8 cellular contexts compared by ENCODE assay signal in the genomic region with DNA sequence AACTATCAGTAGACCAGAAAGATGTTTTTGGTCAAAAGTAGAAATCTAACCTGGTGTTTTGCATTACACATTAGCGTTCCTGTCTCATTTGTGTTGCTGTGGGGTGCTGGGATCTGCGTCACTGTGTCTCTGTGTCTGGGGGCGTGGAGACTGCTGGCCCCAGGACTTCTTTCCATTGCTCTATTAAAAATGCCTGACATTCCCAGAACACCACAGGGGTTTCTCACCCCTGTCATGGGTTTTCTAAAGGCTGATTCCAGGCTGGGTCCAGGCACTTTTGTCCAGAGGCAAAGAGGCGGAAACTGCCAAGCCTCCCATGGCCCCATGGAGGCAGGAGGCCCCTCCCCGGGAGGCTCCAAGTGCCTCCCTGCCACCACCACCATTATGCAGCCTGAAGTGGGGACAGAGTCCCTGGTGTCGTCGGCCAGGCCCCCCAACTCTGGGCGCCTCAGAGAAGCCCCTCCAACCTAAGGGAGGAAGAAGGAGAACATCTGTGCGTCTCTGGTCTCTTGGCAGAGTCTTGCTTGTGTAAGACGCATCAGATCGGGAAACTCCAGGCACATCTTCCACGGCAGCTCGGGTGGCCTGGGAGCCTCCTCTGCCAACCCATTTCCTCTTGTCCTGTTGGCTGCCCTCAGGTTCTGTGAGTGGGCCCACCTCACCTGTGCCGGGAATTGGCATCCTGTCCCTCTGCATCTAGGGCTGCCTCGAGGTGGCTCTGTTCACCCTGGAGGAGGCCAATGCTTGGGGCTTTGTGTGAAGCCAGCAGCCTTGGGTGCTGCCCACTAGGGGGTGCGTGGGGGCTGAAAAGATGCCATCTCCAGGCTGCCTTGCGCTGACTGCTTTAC. TPM values are rescaled to one million over a fixed set of nuclear protein-coding genes. Genes with fewer than 3 reads are reported as not detected.
DNase-seq lines count a peak whose midpoint lies in the region; ATAC-seq and TF ChIP-seq lines count a peak whose summit lies in the region.

No MANE protein-coding gene starts in this region.

- TF ChIP-seq CTCF in AG04450 (IDR thresholded peaks at IDR 0.05; ENCODE audit: low read depth, low read length) (peak; percentile 72), GM12864 (IDR thresholded peaks at IDR 0.05; ENCODE audit: low read depth, low read length, missing control alignments) (peak; percentile 73), chondrocyte (IDR thresholded peaks at IDR 0.05) (peak; percentile 65), osteocyte (IDR thresholded peaks at IDR 0.05) (peak; percentile 32)

- H3K36me3 Mint-ChIP-seq in chondrocyte (ENCODE audit: low read depth) (no peaks in the 10 kb centered on the region), osteocyte (ENCODE audit: unreplicated experiment) (peaks cover 2% of the 10 kb centered on the region)

- H3K27me3 ChIP-seq in AG04450 (ENCODE audit: control insufficient read depth, insufficient read depth, low read length): peaks cover 43% of the 10 kb centered on the region

- no peak overlapping the region for H3K4me3 ChIP-seq in AG04450 (ENCODE audit: low read depth, low read length)
- no peak overlapping the region for H3K4me3 ChIP-seq in GM12864 (ENCODE audit: low read depth, low read length)

- no peaks in the 10 kb centered on the region; the same call in 1 of the 2 replicates for H3K9me3 ChIP-seq in AG04450 (ENCODE audit: control insufficient read depth, insufficient read depth, low read length)

- ATAC-seq in HG03342 (IDR thresholded peaks at IDR 0.05; ENCODE audit: unreplicated experiment): no peak
- no peak for ATAC-seq in HG03571 (IDR thresholded peaks at IDR 0.05; ENCODE audit: unreplicated experiment)
- ATAC-seq in HG03139 (IDR thresholded peaks at IDR 0.05; ENCODE audit: unreplicated experiment): no peak

- CTCF ChIA-PET in AG04450 (lab: Charles Lee): interaction anchor here (1.2 kb wide), 1 partner anchor 266 kb away, joined by 3 read pairs; no protein-coding TSS in a partner anchor

- H3K4me3 Mint-ChIP-seq in chondrocyte (ENCODE audit: unreplicated experiment) (no peak overlapping the region), osteocyte (ENCODE audit: unreplicated experiment) (no peak overlapping the region)

- peak overlapping the region; percentile 6 for H3K27ac Mint-ChIP-seq in chondrocyte (ENCODE audit: unreplicated experiment)
- H3K27ac Mint-ChIP-seq in osteocyte (ENCODE audit: unreplicated experiment): peak overlapping the region; percentile 46

- H3K27ac ChIP-seq in AG04450 (ENCODE audit: low read depth, low read length): no peak overlapping the region

- peaks cover 37% of the 10 kb centered on the region for H3K4me1 Mint-ChIP-seq in chondrocyte (ENCODE audit: low read depth)
- H3K4me1 Mint-ChIP-seq in osteocyte (ENCODE audit: unreplicated experiment): peaks cover 37% of the 10 kb centered on the region

- H3K27me3 Mint-ChIP-seq in chondrocyte (ENCODE audit: low read depth): peaks cover 28% of the 10 kb centered on the region
- peaks cover 30% of the 10 kb centered on the region for H3K27me3 Mint-ChIP-seq in osteocyte (ENCODE audit: unreplicated experiment)

- POLR2A ChIA-PET in AG04450 (lab: Yijun Ruan, JAX): no interaction called here

- DNase-seq in AG04450 (ENCODE audit: low read depth, low spot score) (no peak), GM12864 (ENCODE audit: low read depth) (no peak), NCI-H524 (lab: John Stamatoyannopoulos, UW) (peak; percentile 58 to 79), chondrocyte (ENCODE audit: low spot score) (no peak), osteocyte (ENCODE audit: extremely low spot score, unreplicated experiment) (peak; percentile 80)

- H3K9me3 Mint-ChIP-seq in chondrocyte (ENCODE audit: low read depth) (no peaks in the 10 kb centered on the region), osteocyte (ENCODE audit: unreplicated experiment) (no peaks in the 10 kb centered on the region)

RNA-seq across cellular contexts. Expression of gene PLEKHG4B, which starts 13.8 kb away (rescaled TPM):
- polyA plus RNA-seq in AG04450 (2011; rRNA removed): 0.24 and 0.37 TPM in 2 replicates
- polyA minus RNA-seq in AG04450 (2011; rRNA and poly(A)+ RNA removed): 0.43 and 0.83 TPM in 2 replicates
- total RNA-seq in chondrocyte: 1.4 to 10.2 TPM (median 2.0 TPM) in 3 replicates
- 3.8 and 4.5 TPM in 2 replicates for total RNA-seq in osteocyte

Comparison
In these comparisons a context has a peak if more than half of its experiments do, and no peak if none do; other contexts are left out.
1. DNase-seq: peak in NCI-H524 (2 of 2) and osteocyte (single experiment); none in AG04450 (single experiment), GM12864 (single experiment) and chondrocyte (single experiment).
2. Peak in every context shown above with its lines, with median percentiles within 50 percentile points of each other: CTCF ChIP-seq.